In the genomic region with DNA sequence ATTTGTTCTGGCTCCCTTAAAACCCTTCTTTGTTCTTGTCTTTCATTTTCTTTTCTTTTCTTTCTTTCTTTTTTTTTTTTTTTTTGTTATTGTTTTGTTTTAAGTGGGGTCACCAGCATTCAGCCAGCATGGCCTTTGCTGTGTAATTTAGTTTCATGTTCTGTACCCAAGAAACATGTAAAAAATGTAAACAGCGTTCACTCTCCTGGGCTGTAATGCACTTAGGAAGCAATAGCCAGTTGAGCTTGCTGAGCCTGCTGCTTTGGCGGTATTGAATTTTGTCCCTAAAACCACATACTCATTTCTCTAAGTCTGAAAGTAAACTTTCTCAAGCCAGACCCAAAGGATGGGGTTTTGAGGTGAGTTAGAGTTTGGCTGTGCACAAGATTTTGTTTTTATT, we compare ENCODE assay signal across 26 cellular contexts.
"Had no signal": no experiment of that assay in that cellular context is flagged by ENCODE, and none has a peak within 500 bp of the region (broad histone marks: within the 10 kb centered on the region; RNA-seq: fewer than 3 reads in every experiment).

No MANE protein-coding gene starts in this region.

- DNase-seq: activated CD4-positive, alpha-beta memory T cell treated with anti-CD3 and anti-CD28 coated beads, Interleukin-2, amount 10 ng/mL, durations not matched to agents 7 days and 5 days; activated CD4-positive, alpha-beta T cell treated with anti-CD3 and anti-CD28 coated beads for 1 hour; activated CD4-positive, alpha-beta T cell treated with anti-CD3 and anti-CD28 coated beads, Interleukin-2, amount 10 ng/mL, durations not matched to agents 7 days and 5 days; activated gamma-delta T cell treated with Interleukin-2 at 50 U/mL for 16 hours; activated naive CD4-positive, alpha-beta T cell treated with anti-CD3 and anti-CD28 coated beads, Interleukin-2, amount 50 U/mL, for 16 hours; activated T-cell treated with anti-CD3 and anti-CD28 coated beads, Interleukin-2, amount 50 U/mL, for 4 hours; amygdala; central memory CD4-positive, alpha-beta T cell; dorsolateral prefrontal cortex; effector memory CD8-positive, alpha-beta T cell; left colon; midbrain; naive thymus-derived CD4-positive, alpha-beta T cell; pancreas; retina; stimulated activated CD4-positive, alpha-beta T cell treated with anti-CD3 and anti-CD28 coated beads, Interleukin-12 subunit alpha, Interleukin-12 subunit beta, amount 100 ng/mL, for 4 hours; stimulated activated CD4-positive, alpha-beta T cell treated with anti-CD3 and anti-CD28 coated beads, Interleukin-4, amount 100 ng/mL, for 1 hour; stimulated activated naive CD8-positive, alpha-beta T cell treated with anti-CD3 and anti-CD28 coated beads, Interleukin-15, Interleukin-2, amounts not matched to agents 100 U/mL and 50 U/mL, for 24 hours; T-helper 2 cell; uterus had no signal

- H3K4me3 ChIP-seq: breast epithelium, dorsolateral prefrontal cortex, pancreas, prostate gland, skin epidermis, uterus had no signal

- H3K27ac ChIP-seq: breast epithelium, dorsolateral prefrontal cortex, pancreas, prostate gland, skin epidermis, uterus had no signal

- ATAC-seq: activated T-cell treated with anti-CD3 and anti-CD28 coated beads, Interleukin-2, amount 50 U/mL, for 4 hours; activated T-helper 17 cell treated with anti-CD3 and anti-CD28 coated beads, Interleukin-2, amount 50 U/mL, for 72 hours; effector memory CD8-positive, alpha-beta T cell; left colon; naive thymus-derived CD4-positive, alpha-beta T cell; pancreas; sciatic nerve; stimulated activated naive CD8-positive, alpha-beta T cell treated with anti-CD3 and anti-CD28 coated beads, Interleukin-15, Interleukin-2, amounts not matched to agents 100 U/mL and 50 U/mL, for 24 hours; WTC11 had no signal

- H3K27me3 ChIP-seq: breast epithelium, dorsolateral prefrontal cortex, pancreas, uterus had no signal

- H3K4me1 ChIP-seq: breast epithelium, pancreas, prostate gland, uterus had no signal

- H3K36me3 ChIP-seq: breast epithelium, pancreas, prostate gland, uterus had no signal

- H3K9me3 ChIP-seq: breast epithelium, pancreas, prostate gland, uterus had no signal
